ENCODE assay signal across 23 cellular contexts in genomic region chr20:42492285-42492684, GRCh38.
DNase-seq lines count a peak whose midpoint lies in the region; ATAC-seq, FAIRE-seq and TF ChIP-seq lines count a peak whose summit lies in the region.
"Had no signal": no experiment of that assay in that cellular context is flagged by ENCODE, and none has a peak within 500 bp of the region (broad histone marks: within the 10 kb centered on the region; RNA-seq: fewer than 3 reads in every experiment).

No MANE protein-coding gene starts in this region.

- H3K27me3 ChIP-seq in bronchial epithelial cell (ENCODE audit: control insufficient read depth, insufficient read depth, low read length): no peaks in the 10 kb centered on the region
- H3K27me3 ChIP-seq: left lung, upper lobe of left lung had no signal

- no peak for TF ChIP-seq CTCF in bronchial epithelial cell (IDR thresholded peaks at IDR 0.05; ENCODE audit: insufficient read depth, low read length, severe bottlenecking)

- ATAC-seq in GM18511 (IDR thresholded peaks at IDR 0.05; ENCODE audit: unreplicated experiment): peak; percentile 89
- peak; percentile 70 for ATAC-seq in GM21529 (IDR thresholded peaks at IDR 0.05; ENCODE audit: unreplicated experiment)
- ATAC-seq in HG03196 (IDR thresholded peaks at IDR 0.05; ENCODE audit: unreplicated experiment): peak; percentile 65
- ATAC-seq: activated CD4-positive, alpha-beta T cell treated with anti-CD3 and anti-CD28 coated beads for 36 hours; left lung; right cardiac atrium had no signal

- DNase-seq in bronchial epithelial cell (ENCODE audit: low read depth) (peak; percentile 23), T-helper 2 cell (no peak), NCI-H1092 treated with DMSO at 0.1 percent for 48 hours (lab: John Stamatoyannopoulos, UW) (no peak), cerebellar cortex (ENCODE audit: low spot score) (no peak)
- no peak for DNase-seq in activated CD4-positive, alpha-beta T cell treated with anti-CD3 and anti-CD28 coated beads, Interleukin-2, amount 50 U/mL, for 48 hours
- DNase-seq: ACHN; activated CD4-positive, alpha-beta T cell treated with anti-CD3 and anti-CD28 coated beads for 36 hours; activated CD8-positive, alpha-beta memory T cell treated with anti-CD3 and anti-CD28 coated beads, Interleukin-2, amount 50 U/mL, for 48 hours; activated gamma-delta T cell; CD4-positive, alpha-beta T cell; DND-41; left lung; NCI-H187; NCI-H226; occipital lobe; right cardiac atrium; stimulated activated CD4-positive, alpha-beta T cell treated with anti-CD3 and anti-CD28 coated beads, Interleukin-15, amount 100 ng/mL, for 24 hours; stimulated activated naive CD4-positive, alpha-beta T cell; upper lobe of left lung had no signal

- FAIRE-seq in bronchial epithelial cell (lab: Jason Lieb, UNC): no peak
- FAIRE-seq: TTC549 had no signal

- H3K36me3 ChIP-seq in bronchial epithelial cell (ENCODE audit: control insufficient read depth, insufficient read depth, low read length): no peaks in the 10 kb centered on the region
- H3K36me3 ChIP-seq: left lung, upper lobe of left lung had no signal

- H3K4me3 ChIP-seq in bronchial epithelial cell (ENCODE audit: low read depth, low read length): no peak overlapping the region
- H3K4me3 ChIP-seq: left lung, upper lobe of left lung had no signal
